8 cellular contexts compared by ENCODE assay signal in genomic region chr3:72482589-72483249, GRCh38. TPM values are rescaled to one million over a fixed set of nuclear protein-coding genes. Genes with fewer than 3 reads are reported as not detected.
DNase-seq lines count a peak whose midpoint lies in the region; ATAC-seq, FAIRE-seq and TF ChIP-seq lines count a peak whose summit lies in the region.

No MANE protein-coding gene starts in this region.

- peak; percentile 49 for ATAC-seq in HG02678 (IDR thresholded peaks at IDR 0.05; ENCODE audit: unreplicated experiment)
- ATAC-seq in T-helper 17 cell: peak; percentile 83

- no peaks in the 10 kb centered on the region for H4K20me1 ChIP-seq in keratinocyte (ENCODE audit: control insufficient read depth, extremely low read depth, insufficient read depth, low read length)

- H3K27ac Mint-ChIP-seq in T-helper 17 cell: peak overlapping the region; percentile 78

- H3K4me2 ChIP-seq in keratinocyte (ENCODE audit: control insufficient read depth, extremely low read depth, insufficient read depth, low read depth, low read length): peak overlapping the region; percentile 78

- dilution Hi-C loops in keratinocyte (cut with MboI; ENCODE audit: extremely low pct_ligation_motif_present, low sequenced_read_pairs): no loop called here

- TF ChIP-seq POLR2A in adrenal gland (IDR thresholded peaks at IDR 0.05): peak in 1 of 2 donors; percentile 16

- H2AFZ ChIP-seq in keratinocyte (ENCODE audit: control insufficient read depth, low read length): no peak overlapping the region

- peak overlapping the region in 3 of 5 donors; percentile 56 to 71 (median 69) for H3K27ac ChIP-seq in adrenal gland
- no peak overlapping the region for H3K27ac ChIP-seq in keratinocyte (ENCODE audit: control insufficient read depth, insufficient read depth, low read length)

- peaks cover 5% of the 10 kb centered on the region for H3K4me1 Mint-ChIP-seq in T-helper 17 cell

- intact Hi-C loops in adrenal gland (cut with DNase I): no loop called here

- FAIRE-seq in keratinocyte (lab: Jason Lieb, UNC): peak; percentile 71

- H3K27me3 Mint-ChIP-seq in T-helper 17 cell: peaks cover 7% of the 10 kb centered on the region

- no peaks in the 10 kb centered on the region for H3K79me2 ChIP-seq in keratinocyte (ENCODE audit: control insufficient read depth, insufficient read depth, low read length)

- H3K27me3 ChIP-seq in adrenal gland (no peaks in the 10 kb centered on the region), keratinocyte (ENCODE audit: control insufficient read depth, extremely low read depth, insufficient read depth, low read length) (no peaks in the 10 kb centered on the region)

- WGBS in adrenal gland, 4 donors: 6 to 11% (median 8%) methylated on average over 9 to 12 of the region's 12 CpGs

- no peaks in the 10 kb centered on the region for H3K9me3 ChIP-seq in T-helper 17 cell (ENCODE audit: control insufficient read depth, low read length, poor library complexity, severe bottlenecking)
- H3K9me3 ChIP-seq in adrenal gland (replicated peaks in 1 of 3): no peaks in the 10 kb centered on the region
- no peaks in the 10 kb centered on the region for H3K9me3 ChIP-seq in keratinocyte (ENCODE audit: control insufficient read depth, low read depth, low read length)

- no peak for TF ChIP-seq CTCF in adrenal gland (IDR thresholded peaks at IDR 0.05)
- no peak for TF ChIP-seq CTCF in keratinocyte (optimal IDR thresholded peaks at IDR 0.05 in 1 of 3, IDR thresholded peaks at IDR 0.05 in 1 of 3, conservative IDR thresholded peaks at IDR 0.05 in 1 of 3; ENCODE audit: extremely low read depth in 1 of 3, insufficient read depth in 2 of 3, low read length in 3 of 3)

- H3K9me1 ChIP-seq in keratinocyte (ENCODE audit: control insufficient read depth, extremely low read depth, insufficient read depth, low read length): no peaks in the 10 kb centered on the region

- H3K4me1 ChIP-seq in adrenal gland (replicated peaks in 1 of 2) (peaks cover 13 to 22% of the 10 kb centered on the region in 2 donors), keratinocyte (ENCODE audit: control insufficient read depth, extremely low read depth, insufficient read depth, low read length) (peaks cover 16% of the 10 kb centered on the region)

- H3K4me3 Mint-ChIP-seq in T-helper 17 cell: peak overlapping the region; percentile 86

- no peaks in the 10 kb centered on the region for H3K36me3 Mint-ChIP-seq in T-helper 17 cell (ENCODE audit: low read depth)

- in situ Hi-C loops in Caki2 (cut with HindIII; ENCODE audit: low pct_unique_long_range_greater_than_20kb, low sequenced_read_pairs): no loop called here

- peak overlapping the region in 1 of 4 donors; percentile 48 for H3K4me3 ChIP-seq in adrenal gland
- H3K4me3 ChIP-seq in keratinocyte (ENCODE audit: control insufficient read depth in 2 of 3, extremely low read depth in 1 of 3, insufficient read depth in 2 of 3, low read depth in 1 of 3, low read length in 3 of 3): peak overlapping the region in 2 of 3 experiments; percentile 44 to 50

- DNase-seq in Caki2 (ENCODE audit: low read depth): peak; percentile 41
- DNase-seq in T-helper 17 cell: peak in 2 of 3 donors; percentile 22 to 31
- DNase-seq in adrenal gland: peak; percentile 86 to 94 (median 89)
- DNase-seq in keratinocyte (ENCODE audit: low read depth, low spot score): no peak
- DNase-seq in stimulated activated CD4-positive, alpha-beta T cell treated with anti-CD3 and anti-CD28 coated beads, Interleukin-2, amount 100 ng/mL, for 24 hours: peak; percentile 84 to 87
- DNase-seq in D341Med (ENCODE audit: low spot score): no peak
- DNase-seq in NCI-H1092 treated with DMSO at 0.1 percent for 48 hours (lab: John Stamatoyannopoulos, UW): no peak

- H3K9ac ChIP-seq in keratinocyte (ENCODE audit: control insufficient read depth, extremely low read depth, insufficient read depth, low read length): no peak overlapping the region

- H3K36me3 ChIP-seq in adrenal gland (replicated peaks in 1 of 2): no peaks in the 10 kb centered on the region
- H3K36me3 ChIP-seq in keratinocyte (ENCODE audit: control insufficient read depth in 2 of 2, extremely low read depth in 1 of 2, insufficient read depth in 2 of 2, low read length in 2 of 2): no peaks in the 10 kb centered on the region

RNA-seq across cellular contexts. Expression of gene RYBP, which starts 36.3 kb away (rescaled TPM):
- 2.1 and 6.1 TPM in 2 replicates for total RNA-seq in Caki2 (2014; rRNA removed; shearing (Covaris generic); ENCODE audit: low replicate concordance)
- total RNA-seq in T-helper 17 cell: 10 to 100 TPM in 1 of 2 donors, 1 to 10 TPM in 1; 8.9 to 14.5 TPM
- 10 to 100 TPM in 5 of 8 donors, 1 to 10 TPM in 3; 6.1 to 17.8 (median 11.5) TPM for total RNA-seq in adrenal gland
- 10 to 100 TPM in 1 of 3 donors, 1 to 10 TPM in 2; 3.9 to 13.6 (median 6.0) TPM for polyA plus RNA-seq in adrenal gland
- polyA plus RNA-seq in keratinocyte: 5.3 to 8.8 TPM (median 5.7 TPM) in 3 replicates
- polyA plus RNA-seq in keratinocyte (2011; ENCODE audit: low read depth): 5.0 TPM
- 5.3 and 9.5 TPM in 2 replicates for polyA plus RNA-seq in keratinocyte (2011; cell fraction: cytosol; rRNA removed)
- 6.6 and 8.5 TPM in 2 replicates for polyA plus RNA-seq in keratinocyte (2011; cell fraction: nucleus; rRNA removed)
- polyA plus RNA-seq in keratinocyte (2012; ENCODE audit: low replicate concordance): 6.1 and 9.1 TPM in 2 replicates
- polyA minus RNA-seq in keratinocyte: 1.1 to 6.6 TPM (median 4.3 TPM) in 3 replicates
- 5.9 TPM for polyA minus RNA-seq in keratinocyte (2011; cell fraction: cytosol; rRNA and poly(A)+ RNA removed)
- polyA minus RNA-seq in keratinocyte (2011; cell fraction: nucleus; rRNA and poly(A)+ RNA removed): 3.8 and 7.0 TPM in 2 replicates

Comparison
In these comparisons a context has a peak if more than half of its experiments do, and no peak if none do; other contexts are left out.
1. DNase-seq: peak in Caki2 (single experiment), T-helper 17 cell (2 of 3), adrenal gland (7 of 7) and stimulated activated CD4-positive, alpha-beta T cell treated with anti-CD3 and anti-CD28 coated beads, Interleukin-2, amount 100 ng/mL, for 24 hours (2 of 2); none in keratinocyte (single experiment), D341Med (single experiment) and NCI-H1092 treated with DMSO at 0.1 percent for 48 hours (single experiment).